ENCODE assay signal across 2 cellular contexts in the genomic region with DNA sequence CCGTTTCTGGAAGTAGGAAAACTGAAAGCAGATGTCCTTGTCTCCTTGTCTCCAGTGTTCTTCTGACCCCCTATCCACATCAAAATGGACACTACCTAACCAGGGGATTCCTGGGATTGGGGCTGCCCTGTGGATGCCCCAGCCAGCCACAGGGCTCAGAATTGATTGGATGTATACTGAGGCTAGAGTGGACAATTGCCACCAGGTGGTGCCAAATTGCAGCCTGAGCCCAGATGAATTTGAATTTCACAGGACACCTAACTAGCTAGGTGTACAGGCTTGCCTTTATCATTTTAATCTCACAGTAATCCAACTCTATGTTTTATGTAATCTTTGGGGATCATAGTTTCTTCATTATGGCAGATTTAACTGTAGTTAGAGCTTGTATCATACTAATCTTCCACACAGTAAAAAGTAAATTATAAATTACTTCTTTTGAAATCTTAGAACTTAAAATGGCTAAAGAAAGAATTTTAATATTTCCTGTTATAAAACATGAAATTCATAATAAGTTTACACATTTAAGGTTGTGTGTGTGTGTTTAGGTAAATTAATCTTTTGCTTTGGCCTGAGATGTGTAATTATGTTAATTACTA.
TF ChIP-seq lines count a peak whose summit lies in the region.

No MANE protein-coding gene starts in this region.

TF ChIP-seq in IMR-90, 13 proteins besides CTCF, POLR2A, EP300 and RAD21:
- TF ChIP-seq, protein P1, sequence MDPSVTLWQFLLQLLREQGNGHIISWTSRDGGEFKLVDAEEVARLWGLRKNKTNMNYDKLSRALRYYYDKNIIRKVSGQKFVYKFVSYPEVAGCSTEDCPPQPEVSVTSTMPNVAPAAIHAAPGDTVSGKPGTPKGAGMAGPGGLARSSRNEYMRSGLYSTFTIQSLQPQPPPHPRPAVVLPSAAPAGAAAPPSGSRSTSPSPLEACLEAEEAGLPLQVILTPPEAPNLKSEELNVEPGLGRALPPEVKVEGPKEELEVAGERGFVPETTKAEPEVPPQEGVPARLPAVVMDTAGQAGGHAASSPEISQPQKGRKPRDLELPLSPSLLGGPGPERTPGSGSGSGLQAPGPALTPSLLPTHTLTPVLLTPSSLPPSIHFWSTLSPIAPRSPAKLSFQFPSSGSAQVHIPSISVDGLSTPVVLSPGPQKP (IDR thresholded peaks at IDR 0.05; ENCODE audit: borderline replicate concordance, low read depth, low read length) = no peak
- TF ChIP-seq SMC3 (IDR thresholded peaks at IDR 0.05; ENCODE audit: low read depth, low read length) = peak; percentile 74
TF ChIP-seq in IMR-90: peak in this region for 1.

TF ChIP-seq in SK-N-SH, 30 proteins besides CTCF, POLR2A, EP300 and RAD21:
- TF ChIP-seq TCF12 (IDR thresholded peaks at IDR 0.05) (no peak), ELF1 (IDR thresholded peaks at IDR 0.05) (no peak), NRF1 (IDR thresholded peaks at IDR 0.05; ENCODE audit: low read depth, low read length) (no peak), SMC3 (IDR thresholded peaks at IDR 0.05; ENCODE audit: low read depth, low read length) (peak; percentile 75)
- TF ChIP-seq, protein P2, sequence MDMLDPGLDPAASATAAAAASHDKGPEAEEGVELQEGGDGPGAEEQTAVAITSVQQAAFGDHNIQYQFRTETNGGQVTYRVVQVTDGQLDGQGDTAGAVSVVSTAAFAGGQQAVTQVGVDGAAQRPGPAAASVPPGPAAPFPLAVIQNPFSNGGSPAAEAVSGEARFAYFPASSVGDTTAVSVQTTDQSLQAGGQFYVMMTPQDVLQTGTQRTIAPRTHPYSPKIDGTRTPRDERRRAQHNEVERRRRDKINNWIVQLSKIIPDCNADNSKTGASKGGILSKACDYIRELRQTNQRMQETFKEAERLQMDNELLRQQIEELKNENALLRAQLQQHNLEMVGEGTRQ (IDR thresholded peaks at IDR 0.05; ENCODE audit: borderline replicate concordance, low read depth, low read length) = no peak
- TF ChIP-seq, protein P3, sequence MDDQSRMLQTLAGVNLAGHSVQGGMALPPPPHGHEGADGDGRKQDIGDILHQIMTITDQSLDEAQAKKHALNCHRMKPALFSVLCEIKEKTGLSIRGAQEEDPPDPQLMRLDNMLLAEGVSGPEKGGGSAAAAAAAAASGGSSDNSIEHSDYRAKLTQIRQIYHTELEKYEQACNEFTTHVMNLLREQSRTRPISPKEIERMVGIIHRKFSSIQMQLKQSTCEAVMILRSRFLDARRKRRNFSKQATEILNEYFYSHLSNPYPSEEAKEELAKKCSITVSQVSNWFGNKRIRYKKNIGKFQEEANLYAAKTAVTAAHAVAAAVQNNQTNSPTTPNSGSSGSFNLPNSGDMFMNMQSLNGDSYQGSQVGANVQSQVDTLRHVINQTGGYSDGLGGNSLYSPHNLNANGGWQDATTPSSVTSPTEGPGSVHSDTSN (IDR thresholded peaks at IDR 0.05) = no peak
